In genomic region chr15:100194955-100195354, GRCh38 we compare ENCODE assay signal across 18 cellular contexts.
"Had no signal": no experiment of that assay in that cellular context is flagged by ENCODE, and none has a peak within 500 bp of the region (broad histone marks: within the 10 kb centered on the region; RNA-seq: fewer than 3 reads in every experiment).

No MANE protein-coding gene starts in this region.

- DNase-seq: activated CD4-positive, alpha-beta memory T cell treated with anti-CD3 and anti-CD28 coated beads, Interleukin-2, amount 10 ng/mL, durations not matched to agents 7 days and 5 days; activated CD4-positive, alpha-beta T cell treated with anti-CD3 and anti-CD28 coated beads for 36 hours; activated CD4-positive, alpha-beta T cell treated with anti-CD3 and anti-CD28 coated beads, Interleukin-2, amount 50 U/mL, for 1 hour; activated effector memory CD4-positive, alpha-beta T cell treated with anti-CD3 and anti-CD28 coated beads, Interleukin-2, amount 50 U/mL, for 16 hours; activated naive CD4-positive, alpha-beta T cell treated with Interleukin-2 at 50 U/mL for 16 hours; activated T-cell treated with anti-CD3 and anti-CD28 coated beads, Interleukin-2, amount 50 U/mL, for 4 hours; amygdala; brain microvascular endothelial cell; NCI-H1092; NCI-H1417; NCI-H2029 treated with DMSO at 0.1 percent for 48 hours; NCI-H510A treated with DMSO at 0.1 percent for 48 hours; PC-3; T-helper 1 cell; WERI-Rb-1 had no signal

- H3K27me3 ChIP-seq: brain microvascular endothelial cell, cardiac muscle cell had no signal

- H3K27ac ChIP-seq: brain microvascular endothelial cell, cardiac muscle cell, KMS-11, WERI-Rb-1 had no signal

- H3K9me3 Mint-ChIP-seq: activated CD4-positive, alpha-beta memory T cell treated with anti-CD3 and anti-CD28 coated beads, Interleukin-2, amount 10 ng/mL, durations not matched to agents 7 days and 5 days; activated T-cell treated with anti-CD3 and anti-CD28 coated beads, Interleukin-2, amount 50 U/mL, for 4 hours had no signal

- H3K36me3 ChIP-seq: brain microvascular endothelial cell, cardiac muscle cell, WERI-Rb-1 had no signal

- H3K4me3 ChIP-seq: cardiac muscle cell had no signal

- H3K27ac Mint-ChIP-seq: activated CD4-positive, alpha-beta memory T cell treated with anti-CD3 and anti-CD28 coated beads, Interleukin-2, amount 10 ng/mL, durations not matched to agents 7 days and 5 days; activated CD4-positive, alpha-beta T cell treated with anti-CD3 and anti-CD28 coated beads for 36 hours; activated naive CD8-positive, alpha-beta T cell had no signal

- H3K4me3 Mint-ChIP-seq: activated CD4-positive, alpha-beta memory T cell treated with anti-CD3 and anti-CD28 coated beads, Interleukin-2, amount 10 ng/mL, durations not matched to agents 7 days and 5 days; activated CD4-positive, alpha-beta T cell treated with anti-CD3 and anti-CD28 coated beads for 36 hours; activated naive CD8-positive, alpha-beta T cell; activated T-cell treated with anti-CD3 and anti-CD28 coated beads, Interleukin-2, amount 50 U/mL, for 4 hours had no signal

- H3K36me3 Mint-ChIP-seq: activated naive CD8-positive, alpha-beta T cell had no signal

- ATAC-seq: activated CD4-positive, alpha-beta T cell treated with anti-CD3 and anti-CD28 coated beads for 36 hours; activated T-cell treated with anti-CD3 and anti-CD28 coated beads, Interleukin-2, amount 50 U/mL, for 4 hours; PC-3 had no signal

- H3K4me1 Mint-ChIP-seq: activated CD4-positive, alpha-beta memory T cell treated with anti-CD3 and anti-CD28 coated beads, Interleukin-2, amount 10 ng/mL, durations not matched to agents 7 days and 5 days; activated CD4-positive, alpha-beta T cell treated with anti-CD3 and anti-CD28 coated beads for 36 hours had no signal

- H3K27me3 Mint-ChIP-seq: activated CD4-positive, alpha-beta memory T cell treated with anti-CD3 and anti-CD28 coated beads, Interleukin-2, amount 10 ng/mL, durations not matched to agents 7 days and 5 days; activated CD4-positive, alpha-beta T cell treated with anti-CD3 and anti-CD28 coated beads for 36 hours; activated naive CD8-positive, alpha-beta T cell had no signal

- H3K9ac ChIP-seq: KMS-11 had no signal
